In the genomic region with DNA sequence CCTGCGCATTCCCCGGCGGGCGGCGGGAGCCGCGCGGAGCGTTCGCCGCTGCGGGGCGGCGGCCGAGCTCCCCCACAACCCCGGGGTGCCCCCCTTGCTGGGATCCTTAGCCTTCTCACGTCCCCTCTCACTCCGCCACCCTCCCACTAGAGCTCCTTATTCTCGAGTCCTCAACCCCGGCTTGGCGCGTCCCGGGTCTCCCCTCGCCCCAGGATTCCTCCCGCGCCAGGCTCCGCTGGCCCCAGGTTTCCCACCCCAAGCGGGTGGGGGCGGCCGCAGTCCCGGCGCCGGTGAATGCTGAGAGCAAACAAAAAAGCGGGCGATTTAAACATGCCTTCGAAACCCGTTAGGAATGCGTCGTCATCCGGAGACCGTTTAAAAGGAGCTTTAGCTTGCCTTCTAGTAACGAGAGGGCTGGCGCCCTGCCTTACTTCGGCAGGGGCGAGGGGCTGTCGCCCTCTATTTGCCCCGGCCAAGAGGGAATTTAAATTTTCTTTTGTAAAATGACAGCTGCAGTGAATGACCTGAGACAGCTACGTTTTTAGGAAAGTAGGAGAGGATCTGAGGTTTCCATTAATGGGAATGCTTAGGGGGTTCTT, we compare ENCODE assay signal across 8 cellular contexts. TPM values are rescaled to one million over a fixed set of nuclear protein-coding genes. Genes with fewer than 3 reads are reported as not detected.
DNase-seq lines count a peak whose midpoint lies in the region; ATAC-seq and TF ChIP-seq lines count a peak whose summit lies in the region.

No MANE protein-coding gene starts in this region.

- no peaks in the 10 kb centered on the region for H3K9me3 ChIP-seq in esophagus (ENCODE audit: control insufficient read depth in 2 of 2, insufficient read depth in 1 of 2, low read depth in 1 of 2, low read length in 1 of 2)

- WGBS in esophagus, 2 donors = 1% methylated on average over 31 to 48 of the region's 48 CpGs

- H3K4me1 ChIP-seq in esophagus (ENCODE audit: control insufficient read depth in 2 of 2, insufficient read depth in 2 of 2, low read length in 1 of 2) = no peaks in the 10 kb centered on the region

- H3K4me1 Mint-ChIP-seq in activated CD4-positive, alpha-beta memory T cell treated with anti-CD3 and anti-CD28 coated beads for 36 hours (ENCODE audit: low read depth) = peaks cover 33% of the 10 kb centered on the region
- H3K4me1 Mint-ChIP-seq in naive B cell = peaks cover 21 to 42% (median 22%) of the 10 kb centered on the region in 3 donors

- peak overlapping the region; percentile 61 to 84 for H3K4me3 ChIP-seq in esophagus (ENCODE audit: low read depth in 1 of 2, low read length in 2 of 2)

- no peaks in the 10 kb centered on the region for H3K36me3 ChIP-seq in esophagus (ENCODE audit: control insufficient read depth in 2 of 2, insufficient read depth in 2 of 2, low read length in 1 of 2)

- peaks cover 4% of the 10 kb centered on the region for H3K36me3 Mint-ChIP-seq in activated CD4-positive, alpha-beta memory T cell treated with anti-CD3 and anti-CD28 coated beads for 36 hours
- H3K36me3 Mint-ChIP-seq in naive B cell = no peaks in the 10 kb centered on the region

- DNase-seq in G401 (ENCODE audit: low spot score) (peak; percentile 56), NCI-H1092 treated with DMSO at 0.1 percent for 48 hours (lab: John Stamatoyannopoulos, UW) (peak; percentile 84), naive B cell (no peak), ureter (ENCODE audit: low spot score) (peak; percentile 51)
- DNase-seq in activated CD4-positive, alpha-beta memory T cell treated with anti-CD3 and anti-CD28 coated beads for 36 hours = peak; percentile 59

- no peaks in the 10 kb centered on the region for H3K27me3 Mint-ChIP-seq in activated CD4-positive, alpha-beta memory T cell treated with anti-CD3 and anti-CD28 coated beads for 36 hours
- H3K27me3 Mint-ChIP-seq in naive B cell = no peaks in the 10 kb centered on the region

- no peak for TF ChIP-seq CTCF in 22Rv1 (IDR thresholded peaks at IDR 0.05)

- intact Hi-C loops in activated CD4-positive, alpha-beta memory T cell treated with anti-CD3 and anti-CD28 coated beads for 36 hours (cut with micrococcal nuclease) = loop anchor here (5.0 kb wide), 2 partner anchors 260 to 930 kb away; partner anchors contain the start of gene PLK4

- POLR2A ChIA-PET in activated CD4-positive, alpha-beta memory T cell treated with anti-CD3 and anti-CD28 coated beads for 36 hours (lab: Charles Lee) = interaction anchor here (0.8 to 2.2 kb wide), 14 partner anchors 9 to 847 kb away, joined by 3 to 17 read pairs (median 5); partner anchors contain the start of genes ABHD18, C4orf33, LARP1B and SCLT1

- CTCF ChIA-PET in activated CD4-positive, alpha-beta memory T cell treated with anti-CD3 and anti-CD28 coated beads for 36 hours (lab: Charles Lee) = interaction anchor here (0.8 to 2.5 kb wide), 9 partner anchors 11 to 622 kb away, joined by 3 to 10 read pairs (median 4); partner anchors contain the start of gene C4orf33

- peak overlapping the region; percentile 94 for H3K27ac Mint-ChIP-seq in activated CD4-positive, alpha-beta memory T cell treated with anti-CD3 and anti-CD28 coated beads for 36 hours
- H3K27ac Mint-ChIP-seq in naive B cell = peak overlapping the region in 2 of 6 donors; percentile 69 to 98

- H3K27ac ChIP-seq in 22Rv1 (peak overlapping the region; percentile 97), esophagus (ENCODE audit: low read depth in 2 of 2, low read length in 1 of 2) (peak overlapping the region; percentile 83 to 96)

- no peaks in the 10 kb centered on the region for H3K27me3 ChIP-seq in esophagus (ENCODE audit: control insufficient read depth in 1 of 2, insufficient read depth in 2 of 2, low read length in 2 of 2)

- ATAC-seq in HG02588 (IDR thresholded peaks at IDR 0.05; ENCODE audit: unreplicated experiment) = peak; percentile 10
- no peak for ATAC-seq in naive B cell (ENCODE audit: low read depth in 2 of 2)

- H3K9me3 Mint-ChIP-seq in activated CD4-positive, alpha-beta memory T cell treated with anti-CD3 and anti-CD28 coated beads for 36 hours = no peaks in the 10 kb centered on the region
- peaks cover 0 to 2% (median 0%) of the 10 kb centered on the region in 7 donors for H3K9me3 Mint-ChIP-seq in naive B cell

- peak overlapping the region; percentile 84 for H3K4me3 Mint-ChIP-seq in activated CD4-positive, alpha-beta memory T cell treated with anti-CD3 and anti-CD28 coated beads for 36 hours
- peak overlapping the region; percentile 69 to 100 (median 90) for H3K4me3 Mint-ChIP-seq in naive B cell

- in situ Hi-C loops in G401 (cut with HindIII; ENCODE audit: low sequenced_read_pairs) = no loop called here

RNA-seq across cellular contexts. Expression of gene JADE1, which starts 3.0 kb away (rescaled TPM):
- 17.5 and 34.5 TPM in 2 replicates for total RNA-seq in G401 (2014; rRNA removed; shearing (Covaris generic))
- 10 to 100 TPM; 25.4 to 28.3 TPM for total RNA-seq in activated CD4-positive, alpha-beta memory T cell treated with anti-CD3 and anti-CD28 coated beads for 36 hours
- 1 to 10 TPM; 4.3 to 6.3 TPM for polyA plus RNA-seq in esophagus
- polyA plus RNA-seq in naive B cell (ENCODE audit: low read depth in 6 of 6) = 10 to 100 TPM; 37.4 to 63.8 (median 41.2) TPM
- total RNA-seq in ureter = 56.8 TPM
